Comparison of ENCODE assay signal across 5 cellular contexts in the genomic region with DNA sequence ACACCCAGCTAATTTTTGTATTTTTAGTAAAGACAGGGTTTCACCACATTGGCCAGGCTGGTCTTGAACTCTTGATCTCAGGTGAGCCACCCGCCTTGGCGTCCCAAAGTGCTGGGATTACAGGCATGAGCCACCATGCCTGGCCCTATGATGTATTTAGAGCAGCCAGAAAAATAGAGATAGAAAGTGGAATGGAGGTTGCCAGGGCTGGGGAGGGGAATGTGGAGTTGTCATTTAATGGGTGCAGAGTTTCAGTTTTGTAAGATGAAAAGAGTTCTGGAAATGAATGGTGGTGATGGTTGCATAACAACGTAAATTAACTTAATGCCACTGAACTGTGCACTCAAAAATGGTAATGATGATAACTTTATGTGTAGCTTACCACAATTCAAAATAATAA. TPM values are rescaled to one million over a fixed set of nuclear protein-coding genes. Genes with fewer than 3 reads are reported as not detected.
"Had no signal": no experiment of that assay in that cellular context is flagged by ENCODE, and none has a peak within 500 bp of the region (broad histone marks: within the 10 kb centered on the region; RNA-seq: fewer than 3 reads in every experiment).

No MANE protein-coding gene starts in this region.

- DNase-seq: KBM-7 had no signal

- H3K36me3 Mint-ChIP-seq: IgD-negative memory B cell had no signal

- H3K4me1 Mint-ChIP-seq: IgD-negative memory B cell had no signal

- H3K27ac Mint-ChIP-seq: IgD-negative memory B cell had no signal

- H3K4me3 Mint-ChIP-seq: IgD-negative memory B cell had no signal

- ATAC-seq: HepG2, K562 had no signal

- H3K4me3 ChIP-seq: K562 had no signal

- H3K9me3 Mint-ChIP-seq: IgD-negative memory B cell had no signal

RNA-seq across cellular contexts. Expression of a gene that starts 31.6 kb away (rescaled TPM):
- total RNA-seq: HepG2, HT-29 had no signal
